Comparison of ENCODE assay signal across 30 cellular contexts in genomic region chr18:58808349-58808748, GRCh38.
"Had no signal": no experiment of that assay in that cellular context is flagged by ENCODE, and none has a peak within 500 bp of the region (broad histone marks: within the 10 kb centered on the region; RNA-seq: fewer than 3 reads in every experiment).

No MANE protein-coding gene starts in this region.

- DNase-seq: activated CD4-positive, alpha-beta T cell treated with anti-CD3 and anti-CD28 coated beads, Interleukin-2, amount 10 ng/mL, durations not matched to agents 24 days and 14 days; activated CD4-positive, alpha-beta T cell treated with anti-CD3 and anti-CD28 coated beads, Interleukin-2, amount 50 U/mL, for 4 hours; activated CD8-positive, alpha-beta T cell treated with anti-CD3 and anti-CD28 coated beads for 36 hours; activated gamma-delta T cell; activated naive CD4-positive, alpha-beta T cell treated with Interleukin-2 at 50 U/mL for 16 hours; activated naive CD8-positive, alpha-beta T cell treated with anti-CD3 and anti-CD28 coated beads, Interleukin-2, amount 10 ng/mL, durations not matched to agents 7 days and 5 days; activated T-cell treated with anti-CD3 and anti-CD28 coated beads, Interleukin-2, amount 50 U/mL, for 24 hours; amygdala; Kasumi-1; KG1; MG63; NCI-H1048; NCI-H1105 treated with DMSO at 0.1 percent for 48 hours; NCI-H1436; NCI-H1694; NCI-H1930; NCI-H2081 treated with DMSO at 0.1 percent for 48 hours; NCI-H345; NCI-H524 treated with DMSO at 0.1 percent for 48 hours; Peyer's patch; SIG-M5; SW 1271; T1000; WERI-Rb-1 had no signal

- H3K36me3 ChIP-seq: ascending aorta, cardiac muscle cell, MG63, Peyer's patch, WERI-Rb-1 had no signal

- H3K4me1 Mint-ChIP-seq: activated naive CD4-positive, alpha-beta T cell treated with anti-CD3 and anti-CD28 coated beads, Interleukin-2, amount 50 U/mL, for 24 hours; activated naive CD8-positive, alpha-beta T cell treated with anti-CD3 and anti-CD28 coated beads, Interleukin-2, amount 10 ng/mL, durations not matched to agents 7 days and 5 days had no signal

- ATAC-seq: activated CD8-positive, alpha-beta T cell treated with anti-CD3 and anti-CD28 coated beads for 36 hours; Right ventricle myocardium inferior had no signal

- H3K36me3 Mint-ChIP-seq: activated naive CD8-positive, alpha-beta T cell treated with anti-CD3 and anti-CD28 coated beads, Interleukin-2, amount 10 ng/mL, durations not matched to agents 7 days and 5 days had no signal

- H3K9me3 Mint-ChIP-seq: activated CD4-positive, alpha-beta T cell treated with anti-CD3 and anti-CD28 coated beads, Interleukin-2, amount 10 ng/mL, durations not matched to agents 24 days and 14 days; activated CD8-positive, alpha-beta T cell treated with anti-CD3 and anti-CD28 coated beads for 36 hours; activated naive CD4-positive, alpha-beta T cell treated with anti-CD3 and anti-CD28 coated beads, Interleukin-2, amount 50 U/mL, for 24 hours; activated naive CD8-positive, alpha-beta T cell treated with anti-CD3 and anti-CD28 coated beads, Interleukin-2, amount 10 ng/mL, durations not matched to agents 7 days and 5 days; activated T-cell treated with anti-CD3 and anti-CD28 coated beads, Interleukin-2, amount 50 U/mL, for 24 hours; activated T-helper 2 cell treated with anti-CD3 and anti-CD28 coated beads, Interferon-gamma antibody, Interleukin-2, Interleukin-4, amounts not matched to agents 10 μg/mL and 5 μg/mL and 100 μg/mL, durations not matched to agents 14 hours and 24 hours and 36 hours had no signal

- H3K4me1 ChIP-seq: Peyer's patch had no signal

- H3K4me3 ChIP-seq: ascending aorta, cardiac muscle cell, MG63, Peyer's patch had no signal

- H3K9me3 ChIP-seq: ascending aorta, MG63, Peyer's patch had no signal

- H3K27ac ChIP-seq: ascending aorta, cardiac muscle cell, Peyer's patch, RWPE1, WERI-Rb-1 had no signal

- H3K4me3 Mint-ChIP-seq: activated CD4-positive, alpha-beta T cell treated with anti-CD3 and anti-CD28 coated beads, Interleukin-2, amount 10 ng/mL, durations not matched to agents 24 days and 14 days; activated CD8-positive, alpha-beta T cell treated with anti-CD3 and anti-CD28 coated beads for 36 hours; activated naive CD4-positive, alpha-beta T cell treated with anti-CD3 and anti-CD28 coated beads, Interleukin-2, amount 50 U/mL, for 24 hours; activated naive CD8-positive, alpha-beta T cell treated with anti-CD3 and anti-CD28 coated beads, Interleukin-2, amount 10 ng/mL, durations not matched to agents 7 days and 5 days; activated T-cell treated with anti-CD3 and anti-CD28 coated beads, Interleukin-2, amount 50 U/mL, for 24 hours had no signal

- H3K27me3 ChIP-seq: ascending aorta, cardiac muscle cell, MG63, Peyer's patch had no signal

- H3K27ac Mint-ChIP-seq: activated CD4-positive, alpha-beta T cell treated with anti-CD3 and anti-CD28 coated beads, Interleukin-2, amount 10 ng/mL, durations not matched to agents 24 days and 14 days; activated CD8-positive, alpha-beta T cell treated with anti-CD3 and anti-CD28 coated beads for 36 hours; activated naive CD4-positive, alpha-beta T cell treated with anti-CD3 and anti-CD28 coated beads, Interleukin-2, amount 50 U/mL, for 24 hours; activated naive CD8-positive, alpha-beta T cell treated with anti-CD3 and anti-CD28 coated beads, Interleukin-2, amount 10 ng/mL, durations not matched to agents 7 days and 5 days; activated T-cell treated with anti-CD3 and anti-CD28 coated beads, Interleukin-2, amount 50 U/mL, for 24 hours; activated T-helper 2 cell treated with anti-CD3 and anti-CD28 coated beads, Interferon-gamma antibody, Interleukin-2, Interleukin-4, amounts not matched to agents 10 μg/mL and 5 μg/mL and 100 μg/mL, durations not matched to agents 14 hours and 24 hours and 36 hours had no signal
